Comparison of ENCODE assay signal across 17 cellular contexts in the genomic region with DNA sequence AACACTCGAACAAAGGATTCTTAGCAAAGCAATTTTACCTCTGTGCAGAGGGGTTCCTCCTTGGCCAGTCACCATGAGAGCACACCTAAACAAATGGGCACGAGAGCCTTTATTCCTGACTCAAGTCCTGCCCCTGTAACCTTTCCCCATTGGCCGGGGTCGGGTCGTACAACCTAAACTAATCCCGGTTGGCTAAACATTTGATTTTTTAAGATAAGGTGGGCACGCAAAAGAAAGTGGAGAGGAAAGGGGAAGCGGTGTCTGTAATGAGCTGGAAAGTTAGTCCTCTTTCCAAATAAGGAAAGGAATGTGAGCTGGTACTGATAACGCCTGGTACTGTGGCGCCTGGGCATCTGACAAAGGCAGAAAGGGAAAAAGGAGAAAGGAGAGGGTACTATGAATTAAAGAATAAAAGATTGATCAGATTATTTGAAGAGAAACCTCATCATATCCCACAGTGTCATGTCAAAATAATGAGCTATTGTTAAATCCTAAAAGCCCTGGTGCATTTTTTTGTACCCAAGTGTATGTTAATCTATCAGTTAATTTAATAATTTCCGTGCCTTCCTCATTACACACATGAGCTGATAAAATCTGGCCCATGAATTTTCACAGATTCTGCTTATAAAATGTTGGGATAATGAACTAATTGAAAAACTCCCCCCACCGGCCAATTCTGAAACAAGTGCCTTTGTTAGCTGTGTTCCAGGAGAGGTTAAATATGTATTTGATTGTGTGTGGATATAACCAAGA.
DNase-seq lines count a peak whose midpoint lies in the region; ATAC-seq and TF ChIP-seq lines count a peak whose summit lies in the region.
"Had no signal": no experiment of that assay in that cellular context is flagged by ENCODE, and none has a peak within 500 bp of the region (broad histone marks: within the 10 kb centered on the region; RNA-seq: fewer than 3 reads in every experiment).

No MANE protein-coding gene starts in this region.

- H3K9me3 ChIP-seq in smooth muscle cell (replicated peaks; ENCODE audit: low read depth) = no peaks in the 10 kb centered on the region
- H3K9me3 ChIP-seq in CD4-positive, alpha-beta memory T cell (ENCODE audit: control insufficient read depth in 1 of 2, low read length in 2 of 2) = no peaks in the 10 kb centered on the region

- H3K36me3 ChIP-seq in smooth muscle cell (ENCODE audit: low read depth) = no peaks in the 10 kb centered on the region
- no peaks in the 10 kb centered on the region for H3K36me3 ChIP-seq in CD4-positive, alpha-beta memory T cell (ENCODE audit: insufficient read depth, low read length)
- H3K36me3 ChIP-seq: WERI-Rb-1 had no signal

- H2AFZ ChIP-seq in smooth muscle cell (ENCODE audit: low read depth) = no peak overlapping the region

- no peak overlapping the region for H3K27ac Mint-ChIP-seq in CD4-positive, alpha-beta memory T cell
- H3K27ac Mint-ChIP-seq: activated naive CD8-positive, alpha-beta T cell treated with anti-CD3 and anti-CD28 coated beads, Interleukin-2, amount 50 U/mL, for 24 hours; B cell had no signal

- peaks cover 38% of the 10 kb centered on the region for H3K4me1 ChIP-seq in smooth muscle cell (ENCODE audit: low read depth)
- H3K4me1 ChIP-seq in CD4-positive, alpha-beta memory T cell (ENCODE audit: insufficient read depth, low read length) = no peaks in the 10 kb centered on the region

- intact Hi-C loops in CD4-positive, alpha-beta memory T cell (cut with micrococcal nuclease) = no loop called here

- no peak overlapping the region for H3K4me3 ChIP-seq in fibroblast of pulmonary artery (replicated peaks; ENCODE audit: low read depth, low read length)
- no peak overlapping the region for H3K4me3 ChIP-seq in smooth muscle cell
- no peak overlapping the region for H3K4me3 ChIP-seq in CD4-positive, alpha-beta memory T cell (ENCODE audit: low read length in 2 of 2)

- DNase-seq in G401 (ENCODE audit: low spot score) (peak; percentile 45), RWPE1 (ENCODE audit: low spot score) (no peak), fibroblast of pulmonary artery (ENCODE audit: low read depth) (peak; percentile 52), smooth muscle cell (lab: John Stamatoyannopoulos, UW; ENCODE audit: unreplicated experiment) (no peak), NCI-H446 treated with DMSO at 0.1 percent for 48 hours (lab: John Stamatoyannopoulos, UW) (no peak)
- DNase-seq in CD4-positive, alpha-beta memory T cell = no peak
- DNase-seq: activated CD8-positive, alpha-beta memory T cell treated with anti-CD3 and anti-CD28 coated beads for 24 hours; activated naive CD8-positive, alpha-beta T cell treated with anti-CD3 and anti-CD28 coated beads, Interleukin-2, amount 50 U/mL, for 24 hours; cerebellar nuclear complex; GF-D8; Kasumi-1; left colon; stimulated activated CD4-positive, alpha-beta T cell treated with anti-CD3 and anti-CD28 coated beads, Interleukin-2, amount 100 ng/mL, for 48 hours; substantia nigra; WERI-Rb-1 had no signal

- H3K4me1 Mint-ChIP-seq in CD4-positive, alpha-beta memory T cell = peaks cover 0 to 9% (median 5%) of the 10 kb centered on the region in 4 donors

- TF ChIP-seq CTCF in RWPE1 (conservative IDR thresholded peaks at IDR 0.05; ENCODE audit: low read depth) (no peak), fibroblast of pulmonary artery (IDR thresholded peaks at IDR 0.05; ENCODE audit: low read length, missing control alignments) (no peak), smooth muscle cell (IDR thresholded peaks at IDR 0.05; ENCODE audit: borderline replicate concordance, insufficient read depth, poor library complexity, severe bottlenecking) (no peak)

- POLR2A ChIA-PET in RWPE1 (lab: Yijun Ruan, JAX; ENCODE audit: low non-redundant PET) = no interaction called here
- POLR2A ChIA-PET in CD4-positive, alpha-beta memory T cell (lab: Charles Lee; ENCODE audit: partially characterized antibody) = no interaction called here

- peaks cover 0 to 4% (median under 1%) of the 10 kb centered on the region in 8 donors for H3K9me3 Mint-ChIP-seq in CD4-positive, alpha-beta memory T cell
- H3K9me3 Mint-ChIP-seq: activated naive CD8-positive, alpha-beta T cell treated with anti-CD3 and anti-CD28 coated beads, Interleukin-2, amount 50 U/mL, for 24 hours had no signal

- peaks cover 25% of the 10 kb centered on the region for H3F3A ChIP-seq in smooth muscle cell (ENCODE audit: low read depth)

- H3K27me3 ChIP-seq in smooth muscle cell (ENCODE audit: low read depth) = no peaks in the 10 kb centered on the region
- H3K27me3 ChIP-seq in CD4-positive, alpha-beta memory T cell (ENCODE audit: insufficient read depth, low read length) = no peaks in the 10 kb centered on the region

- H3K27ac ChIP-seq in RWPE1 (peak overlapping the region; percentile 40; the same call in 1 of the 2 replicates), smooth muscle cell (ENCODE audit: low read depth) (peak overlapping the region; percentile 98)
- no peak overlapping the region for H3K27ac ChIP-seq in CD4-positive, alpha-beta memory T cell (ENCODE audit: low read depth, low read length)
- H3K27ac ChIP-seq: WERI-Rb-1 had no signal

- H4K20me1 ChIP-seq in smooth muscle cell (ENCODE audit: low read depth) = no peaks in the 10 kb centered on the region

- no peaks in the 10 kb centered on the region for H3K79me2 ChIP-seq in smooth muscle cell (ENCODE audit: low read depth)

- H3K4me3 Mint-ChIP-seq in CD4-positive, alpha-beta memory T cell = no peak overlapping the region
- H3K4me3 Mint-ChIP-seq: activated naive CD8-positive, alpha-beta T cell treated with anti-CD3 and anti-CD28 coated beads, Interleukin-2, amount 50 U/mL, for 24 hours; B cell had no signal

- CTCF ChIA-PET in RWPE1 (lab: Yijun Ruan, JAX) = no interaction called here
- CTCF ChIA-PET in CD4-positive, alpha-beta memory T cell (lab: Charles Lee; ENCODE audit: partially characterized antibody) = no interaction called here

- in situ Hi-C loops in G401 (cut with HindIII; ENCODE audit: low sequenced_read_pairs) = no loop called here

- peaks cover 4 to 6% of the 10 kb centered on the region in 2 donors for H3K27me3 Mint-ChIP-seq in CD4-positive, alpha-beta memory T cell

- 42% methylated on average over 12 of the region's 12 CpGs for WGBS in smooth muscle cell (ENCODE audit: low lambda C conversion rate)

- H3K9ac ChIP-seq in smooth muscle cell (ENCODE audit: low read depth) = no peak overlapping the region

- no peaks in the 10 kb centered on the region for H3K36me3 Mint-ChIP-seq in CD4-positive, alpha-beta memory T cell

- no peak for ATAC-seq in HG03460 (IDR thresholded peaks at IDR 0.05; ENCODE audit: unreplicated experiment)
- ATAC-seq: activated naive CD8-positive, alpha-beta T cell treated with anti-CD3 and anti-CD28 coated beads, Interleukin-2, amount 50 U/mL, for 24 hours; left colon had no signal

- H3K4me2 ChIP-seq in smooth muscle cell = peak overlapping the region; percentile 52

Comparison
In these comparisons a context has a peak if more than half of its experiments do, and no peak if none do; other contexts are left out.
1. DNase-seq: peak in G401 (single experiment) and fibroblast of pulmonary artery (single experiment); none in RWPE1 (single experiment), smooth muscle cell (single experiment), CD4-positive, alpha-beta memory T cell (0 of 5) and NCI-H446 treated with DMSO at 0.1 percent for 48 hours (single experiment).